In the genomic region with DNA sequence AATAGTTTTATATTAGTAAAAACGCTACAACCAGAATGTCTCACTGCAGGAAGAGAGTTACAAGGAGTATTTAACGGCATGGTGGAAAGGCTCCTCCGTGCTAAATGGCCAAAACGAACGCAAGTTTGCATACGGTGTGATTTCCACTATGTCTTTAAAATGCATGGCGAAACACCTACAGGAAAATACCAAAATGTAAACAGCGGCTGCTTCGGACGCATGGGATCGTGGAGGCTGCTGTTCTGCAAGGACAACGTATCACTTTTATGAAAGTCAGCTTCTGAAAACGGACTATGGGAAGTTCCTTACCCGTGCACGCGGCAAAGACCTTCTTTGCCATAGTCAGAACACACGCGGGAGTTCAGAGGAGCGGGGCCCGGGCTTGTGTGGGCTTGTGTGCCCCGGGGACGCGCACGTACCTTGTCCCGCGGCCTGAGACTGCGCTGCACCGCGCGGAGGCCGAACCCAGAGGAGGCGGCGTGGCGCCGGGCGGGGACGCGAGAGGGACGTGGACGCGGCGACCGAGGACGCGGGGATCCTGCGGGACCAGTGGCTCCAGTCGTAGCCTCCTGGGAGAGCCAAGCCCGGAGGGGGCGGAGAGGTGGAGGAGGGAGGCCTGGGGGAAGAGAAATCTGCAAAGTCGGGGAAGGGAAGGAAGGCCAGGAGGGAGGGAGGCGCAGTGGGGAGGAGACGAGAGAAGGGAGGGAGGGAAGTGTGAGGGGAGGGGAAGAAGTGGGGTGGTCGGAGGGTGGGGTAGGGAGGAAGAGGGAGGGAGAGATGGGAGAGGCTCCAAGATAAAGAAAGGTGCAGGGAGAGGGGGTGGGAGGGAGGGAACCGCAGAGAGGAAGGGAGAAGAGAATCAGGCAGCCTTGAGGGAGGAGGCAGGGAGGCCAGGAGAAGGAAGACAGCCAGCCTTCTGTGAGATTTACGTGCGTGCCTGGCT, we compare ENCODE assay signal across 8 cellular contexts. TPM values are rescaled to one million over a fixed set of nuclear protein-coding genes. Genes with fewer than 3 reads are reported as not detected.
DNase-seq lines count a peak whose midpoint lies in the region; ATAC-seq and TF ChIP-seq lines count a peak whose summit lies in the region.

TSS of gene CMBL (minus strand) at position 697 of the 943 bp plus-strand sequence. CDS start 17,140 bp downstream, outside the sequence.

- no peak for TF ChIP-seq POLR2A in vagina (IDR thresholded peaks at IDR 0.05)

- H3K4me3 Mint-ChIP-seq in activated T-helper 1 cell treated with anti-CD3 and anti-CD28 coated beads, Interleukin-12 subunit alpha, Interleukin-12 subunit beta, Interleukin-2, Interleukin-4 antibody, amounts not matched to agents 30 ng/mL and 10 ng/mL and 1 ng/mL, durations not matched to agents 14 hours and 24 hours and 36 hours, result peak within 1 kb of the TSS; percentile 85
- H3K4me3 Mint-ChIP-seq in natural killer cell treated with Interleukin-12 subunit alpha and Interleukin-12 subunit beta and Interleukin-15 and Interleukin-18, amount 100 ng/mL, for 72 hours, result peak within 1 kb of the TSS; percentile 86

- H3K36me3 ChIP-seq in BE2C (no peaks in the 10 kb centered on the region), vagina (no peaks in the 10 kb centered on the region)

- H3K27ac ChIP-seq in vagina, result peak within 1 kb of the TSS; percentile 79

- peaks cover 3% of the 10 kb centered on the region for H3K36me3 Mint-ChIP-seq in activated T-helper 1 cell treated with anti-CD3 and anti-CD28 coated beads, Interleukin-12 subunit alpha, Interleukin-12 subunit beta, Interleukin-2, Interleukin-4 antibody, amounts not matched to agents 30 ng/mL and 10 ng/mL and 1 ng/mL, durations not matched to agents 14 hours and 24 hours and 36 hours (ENCODE audit: low read depth)
- H3K36me3 Mint-ChIP-seq in natural killer cell treated with Interleukin-12 subunit alpha and Interleukin-12 subunit beta and Interleukin-15 and Interleukin-18, amount 100 ng/mL, for 72 hours, result no peaks in the 10 kb centered on the region

- H3K4me1 Mint-ChIP-seq in activated T-helper 1 cell treated with anti-CD3 and anti-CD28 coated beads, Interleukin-12 subunit alpha, Interleukin-12 subunit beta, Interleukin-2, Interleukin-4 antibody, amounts not matched to agents 30 ng/mL and 10 ng/mL and 1 ng/mL, durations not matched to agents 14 hours and 24 hours and 36 hours (ENCODE audit: low read depth), result peaks cover 9% of the 10 kb centered on the region
- peaks cover 9 to 13% of the 10 kb centered on the region in 2 donors for H3K4me1 Mint-ChIP-seq in natural killer cell treated with Interleukin-12 subunit alpha and Interleukin-12 subunit beta and Interleukin-15 and Interleukin-18, amount 100 ng/mL, for 72 hours (ENCODE audit: low read depth in 2 of 2)

- no peaks in the 10 kb centered on the region for H3K9me3 Mint-ChIP-seq in activated T-helper 1 cell treated with anti-CD3 and anti-CD28 coated beads, Interleukin-12 subunit alpha, Interleukin-12 subunit beta, Interleukin-2, Interleukin-4 antibody, amounts not matched to agents 30 ng/mL and 10 ng/mL and 1 ng/mL, durations not matched to agents 14 hours and 24 hours and 36 hours
- no peaks in the 10 kb centered on the region for H3K9me3 Mint-ChIP-seq in natural killer cell treated with Interleukin-12 subunit alpha and Interleukin-12 subunit beta and Interleukin-15 and Interleukin-18, amount 100 ng/mL, for 72 hours

- H3K27me3 ChIP-seq in BE2C, result no peaks in the 10 kb centered on the region
- no peaks in the 10 kb centered on the region for H3K27me3 ChIP-seq in vagina

- intact Hi-C loops in activated T-helper 1 cell treated with anti-CD3 and anti-CD28 coated beads, Interleukin-12 subunit alpha, Interleukin-12 subunit beta, Interleukin-2, Interleukin-4 antibody, amounts not matched to agents 30 ng/mL and 10 ng/mL and 1 ng/mL, durations not matched to agents 14 hours and 24 hours and 36 hours (cut with micrococcal nuclease), result no loop called here
- intact Hi-C loops in vagina (cut with DNase I), result no loop called here

- DNase-seq in BE2C, result peak; percentile 39
- DNase-seq in NCI-H2196 treated with DMSO at 0.1 percent for 48 hours (lab: John Stamatoyannopoulos, UW; ENCODE audit: unreplicated experiment), result peak; percentile 63
- DNase-seq in activated T-helper 1 cell treated with anti-CD3 and anti-CD28 coated beads, Interleukin-12 subunit alpha, Interleukin-12 subunit beta, Interleukin-2, Interleukin-4 antibody, amounts not matched to agents 30 ng/mL and 10 ng/mL and 1 ng/mL, durations not matched to agents 14 hours and 24 hours and 36 hours (ENCODE audit: low spot score), result no peak
- DNase-seq in foreskin fibroblast, result peak in 1 of 2 donors; percentile 76
- no peak for DNase-seq in natural killer cell treated with Interleukin-12 subunit alpha and Interleukin-12 subunit beta and Interleukin-15 and Interleukin-18, amount 100 ng/mL, for 72 hours (ENCODE audit: low spot score)
- DNase-seq in vagina (ENCODE audit: extremely low spot score in 2 of 2), result no peak

- no peak within 1 kb of the TSS for H3K27ac Mint-ChIP-seq in activated T-helper 1 cell treated with anti-CD3 and anti-CD28 coated beads, Interleukin-12 subunit alpha, Interleukin-12 subunit beta, Interleukin-2, Interleukin-4 antibody, amounts not matched to agents 30 ng/mL and 10 ng/mL and 1 ng/mL, durations not matched to agents 14 hours and 24 hours and 36 hours
- H3K27ac Mint-ChIP-seq in natural killer cell treated with Interleukin-12 subunit alpha and Interleukin-12 subunit beta and Interleukin-15 and Interleukin-18, amount 100 ng/mL, for 72 hours, result no peak within 1 kb of the TSS

- ATAC-seq in GM18867 (IDR thresholded peaks at IDR 0.05; ENCODE audit: unreplicated experiment) (peak; percentile 90), HG03064 (IDR thresholded peaks at IDR 0.05; ENCODE audit: low read depth, unreplicated experiment) (peak; percentile 86)
- ATAC-seq in natural killer cell treated with Interleukin-12 subunit alpha and Interleukin-12 subunit beta and Interleukin-15 and Interleukin-18, amount 100 ng/mL, for 72 hours, result peak; percentile 67 to 77

- TF ChIP-seq CTCF in BE2C (IDR thresholded peaks at IDR 0.05; ENCODE audit: low read depth, low read length), result no peak
- TF ChIP-seq CTCF in foreskin fibroblast (IDR thresholded peaks at IDR 0.05; ENCODE audit: low read depth, low read length), result no peak
- TF ChIP-seq CTCF in vagina (IDR thresholded peaks at IDR 0.05), result no peak

- H3K4me3 ChIP-seq in BE2C (ENCODE audit: low read depth, low read length) (peak within 1 kb of the TSS; percentile 55), foreskin fibroblast (ENCODE audit: low read depth in 1 of 2, low read length in 2 of 2) (peak within 1 kb of the TSS; percentile 65), vagina (peak within 1 kb of the TSS; percentile 60 to 65)

- H3K4me1 ChIP-seq in BE2C, result peaks cover 4% of the 10 kb centered on the region; the same call in 1 of the 2 replicates
- peaks cover 17% of the 10 kb centered on the region for H3K4me1 ChIP-seq in vagina

- H3K9me3 ChIP-seq in BE2C (no peaks in the 10 kb centered on the region), vagina (no peaks in the 10 kb centered on the region)

- peaks cover 39% of the 10 kb centered on the region for H3K27me3 Mint-ChIP-seq in activated T-helper 1 cell treated with anti-CD3 and anti-CD28 coated beads, Interleukin-12 subunit alpha, Interleukin-12 subunit beta, Interleukin-2, Interleukin-4 antibody, amounts not matched to agents 30 ng/mL and 10 ng/mL and 1 ng/mL, durations not matched to agents 14 hours and 24 hours and 36 hours (ENCODE audit: insufficient read depth)
- H3K27me3 Mint-ChIP-seq in natural killer cell treated with Interleukin-12 subunit alpha and Interleukin-12 subunit beta and Interleukin-15 and Interleukin-18, amount 100 ng/mL, for 72 hours, result peaks cover 27 to 31% of the 10 kb centered on the region in 2 donors

RNA-seq across cellular contexts. Expression of gene CMBL, which starts in this region (rescaled TPM):
- 2.4 TPM for polyA plus RNA-seq in BE2C (2012; ENCODE audit: insufficient read depth, insufficient read length, low read depth)
- total RNA-seq in activated T-helper 1 cell treated with anti-CD3 and anti-CD28 coated beads, Interleukin-12 subunit alpha, Interleukin-12 subunit beta, Interleukin-2, Interleukin-4 antibody, amounts not matched to agents 30 ng/mL and 10 ng/mL and 1 ng/mL, durations not matched to agents 14 hours and 24 hours and 36 hours, result 0.20 and 0.29 TPM in 2 replicates
- total RNA-seq in natural killer cell treated with Interleukin-12 subunit alpha and Interleukin-12 subunit beta and Interleukin-15 and Interleukin-18, amount 100 ng/mL, for 72 hours, result under 1 TPM in 1 of 2 donors, not detected in 1; 0.36 TPM
- 5.9 TPM for total RNA-seq in vagina

Comparison
In these comparisons a context has a peak if more than half of its experiments do, and no peak if none do; other contexts are left out.
1. Peak in ATAC-seq in natural killer cell treated with Interleukin-12 subunit alpha and Interleukin-12 subunit beta and Interleukin-15 and Interleukin-18, amount 100 ng/mL, for 72 hours; RNA of the gene not detected or under 1 TPM.
2. DNase-seq: peak in BE2C (single experiment) and NCI-H2196 treated with DMSO at 0.1 percent for 48 hours (single experiment); none in activated T-helper 1 cell treated with anti-CD3 and anti-CD28 coated beads, Interleukin-12 subunit alpha, Interleukin-12 subunit beta, Interleukin-2, Interleukin-4 antibody, amounts not matched to agents 30 ng/mL and 10 ng/mL and 1 ng/mL, durations not matched to agents 14 hours and 24 hours and 36 hours (single experiment), natural killer cell treated with Interleukin-12 subunit alpha and Interleukin-12 subunit beta and Interleukin-15 and Interleukin-18, amount 100 ng/mL, for 72 hours (single experiment) and vagina (0 of 2).
3. Peak in every context shown above with its lines, with median percentiles within 50 percentile points of each other: H3K4me3 ChIP-seq and ATAC-seq.